In genomic region chr1:110787328-110788071, GRCh38 we compare ENCODE assay signal across 8 cellular contexts.
DNase-seq lines count a peak whose midpoint lies in the region; ATAC-seq and TF ChIP-seq lines count a peak whose summit lies in the region.

No MANE protein-coding gene starts in this region.

- H3K27me3 ChIP-seq in MM.1S (replicated peaks; ENCODE audit: insufficient read depth, low read length) (no peaks in the 10 kb centered on the region), endodermal cell (ENCODE audit: control insufficient read depth, insufficient read depth, low read length, poor library complexity, severe bottlenecking) (peaks cover 64% of the 10 kb centered on the region)

- intact Hi-C loops in posterior vena cava (cut with DNase I), result loop anchor here in 1 of 2 donors (10.0 kb wide), 1 partner anchor 173 kb away; no protein-coding TSS in a partner anchor

- no peaks in the 10 kb centered on the region for H3K79me2 ChIP-seq in MM.1S (ENCODE audit: low read length)

- peak overlapping the region; percentile 100 for H3K27ac ChIP-seq in MM.1S (ENCODE audit: low read length)
- H3K27ac ChIP-seq in endodermal cell (ENCODE audit: low read depth, low read length), result no peak overlapping the region

- H3K9me3 ChIP-seq in MM.1S (replicated peaks; ENCODE audit: insufficient read depth, low read length) (no peaks in the 10 kb centered on the region), endodermal cell (ENCODE audit: control insufficient read depth, low read length) (no peaks in the 10 kb centered on the region)

- no peaks in the 10 kb centered on the region for H3K9me2 ChIP-seq in MM.1S (replicated peaks; ENCODE audit: insufficient read depth, low read length)

- H3K9ac ChIP-seq in MM.1S (ENCODE audit: low read length) (peak overlapping the region; percentile 80), endodermal cell (ENCODE audit: extremely low read depth, low read length, poor library complexity, severe bottlenecking) (no peak overlapping the region)

- WGBS in endodermal cell (ENCODE audit: insufficient coverage in 1 of 2, insufficient read length in 1 of 2), 2 experiments, result 75 to 95% methylated on average over 2 to 3 of the region's 3 CpGs

- peak overlapping the region in 5 of 6 donors; percentile 5 to 68 (median 59) for H3K27ac Mint-ChIP-seq in immature natural killer cell
- no peak overlapping the region for H3K27ac Mint-ChIP-seq in endodermal cell

- H3F3A ChIP-seq in MM.1S (ENCODE audit: insufficient read depth, low read length), result peaks cover 37% of the 10 kb centered on the region

- ATAC-seq in GM18517 (IDR thresholded peaks at IDR 0.05; ENCODE audit: unreplicated experiment) (peak; percentile 65), GM21717 (IDR thresholded peaks at IDR 0.05; ENCODE audit: unreplicated experiment) (peak; percentile 80)

- H3K4me3 ChIP-seq in MM.1S (ENCODE audit: low read length) (peak overlapping the region; percentile 45), endodermal cell (ENCODE audit: low read length) (no peak overlapping the region)

- H3K4me3 Mint-ChIP-seq in immature natural killer cell (peak overlapping the region; percentile 13 to 76 (median 68)), endodermal cell (no peak overlapping the region)

- 0 out of 2 replicates have a peak overlapping the region, but pooled peaks have one; percentile 27 for H2AFZ ChIP-seq in MM.1S (ENCODE audit: low read length)

- peaks cover 0 to 6% (median 5%) of the 10 kb centered on the region in 3 donors for H3K36me3 Mint-ChIP-seq in immature natural killer cell
- H3K36me3 Mint-ChIP-seq in endodermal cell (ENCODE audit: low read depth), result no peaks in the 10 kb centered on the region

- peak overlapping the region; percentile 89 for H3K4me2 ChIP-seq in MM.1S (ENCODE audit: low read depth, low read length)

- H3K27me3 Mint-ChIP-seq in immature natural killer cell (ENCODE audit: low read depth in 3 of 3), result peaks cover 0 to 10% (median 7%) of the 10 kb centered on the region in 3 donors
- H3K27me3 Mint-ChIP-seq in endodermal cell (ENCODE audit: insufficient read depth), result peaks cover 41% of the 10 kb centered on the region

- no peaks in the 10 kb centered on the region for H3K36me3 ChIP-seq in MM.1S (replicated peaks; ENCODE audit: insufficient read depth, low read length)
- H3K36me3 ChIP-seq in endodermal cell (ENCODE audit: control insufficient read depth, insufficient read depth, low read length), result no peaks in the 10 kb centered on the region

- no peaks in the 10 kb centered on the region for H4K20me1 ChIP-seq in MM.1S (ENCODE audit: insufficient read depth, low read length)

- peak; percentile 85 for DNase-seq in MM.1S
- peak; percentile 23 to 41 (median 29) for DNase-seq in immature natural killer cell
- no peak for DNase-seq in endodermal cell
- no peak for DNase-seq in posterior vena cava (ENCODE audit: low spot score)
- DNase-seq in NCI-H128 (lab: John Stamatoyannopoulos, UW; ENCODE audit: unreplicated experiment), result no peak
- no peak for DNase-seq in DMS114 treated with DMSO at 0.1 percent for 48 hours (lab: John Stamatoyannopoulos, UW; ENCODE audit: unreplicated experiment)

- peaks cover 2 to 15% (median 5%) of the 10 kb centered on the region in 6 donors for H3K9me3 Mint-ChIP-seq in immature natural killer cell
- H3K9me3 Mint-ChIP-seq in endodermal cell, result no peaks in the 10 kb centered on the region

- H3K4me1 Mint-ChIP-seq in immature natural killer cell, result peaks cover 24 to 41% of the 10 kb centered on the region in 2 donors
- H3K4me1 Mint-ChIP-seq in endodermal cell, result no peaks in the 10 kb centered on the region

- no peak for TF ChIP-seq CTCF in MM.1S (IDR thresholded peaks at IDR 0.05; ENCODE audit: low read length)
- TF ChIP-seq CTCF in endodermal cell (conservative IDR thresholded peaks at IDR 0.05), result no peak

- H3K4me1 ChIP-seq in MM.1S (ENCODE audit: low read length) (peaks cover 54% of the 10 kb centered on the region), endodermal cell (ENCODE audit: control insufficient read depth, insufficient read depth, low read length) (no peaks in the 10 kb centered on the region)

Comparison
In these comparisons a context has a peak if more than half of its experiments do, and no peak if none do; other contexts are left out.
1. DNase-seq: peak in MM.1S (single experiment) and immature natural killer cell (3 of 3); none in endodermal cell (single experiment), posterior vena cava (single experiment), NCI-H128 (single experiment) and DMS114 treated with DMSO at 0.1 percent for 48 hours (single experiment).